1 cellular context compared by ENCODE assay signal in the genomic region with DNA sequence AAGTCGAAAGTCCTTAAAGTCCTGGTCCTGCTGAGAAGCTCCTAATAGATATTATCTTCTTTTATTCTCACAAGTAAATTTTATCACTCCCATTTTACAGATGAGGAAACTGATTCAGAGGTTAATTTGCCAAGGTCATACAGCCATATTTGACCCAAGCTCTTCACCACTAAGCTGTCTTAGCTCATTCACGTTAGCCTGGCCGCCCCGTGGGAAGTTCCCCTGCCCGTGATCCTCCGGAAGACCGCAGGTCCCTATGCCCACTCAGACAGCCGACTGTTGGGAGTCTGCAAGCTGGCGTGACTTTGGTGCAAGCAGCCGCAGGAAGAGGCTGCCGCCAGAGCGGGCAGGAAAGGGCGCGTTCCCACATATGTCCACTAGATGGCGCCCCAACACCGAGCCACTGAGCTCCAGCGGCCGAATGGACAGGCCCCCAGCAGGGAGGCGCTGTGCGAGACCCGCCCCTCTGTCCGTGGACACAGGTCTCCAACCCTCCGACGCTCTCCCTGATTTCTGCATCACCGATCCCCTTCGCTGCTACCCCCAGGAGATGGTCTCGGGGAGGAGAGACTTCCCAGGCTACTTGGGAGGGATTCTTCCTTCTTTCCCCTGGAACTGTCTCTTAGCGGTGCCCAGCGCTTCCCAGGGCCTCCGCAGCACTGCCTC.
TF ChIP-seq lines count a peak whose summit lies in the region.

No MANE protein-coding gene starts in this region.

TF ChIP-seq in WTC11, 78 proteins besides CTCF, POLR2A, EP300 and RAD21 (continued from another document):
- TF ChIP-seq, protein P1, sequence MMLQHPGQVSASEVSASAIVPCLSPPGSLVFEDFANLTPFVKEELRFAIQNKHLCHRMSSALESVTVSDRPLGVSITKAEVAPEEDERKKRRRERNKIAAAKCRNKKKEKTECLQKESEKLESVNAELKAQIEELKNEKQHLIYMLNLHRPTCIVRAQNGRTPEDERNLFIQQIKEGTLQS (CRISPR knock-in tag; conservative IDR thresholded peaks at IDR 0.05) = no peak
- TF ChIP-seq IRF2 (CRISPR knock-in tag; IDR thresholded peaks at IDR 0.05; ENCODE audit: borderline replicate concordance, low read depth) (no peak), ZNF138 (CRISPR knock-in tag; conservative IDR thresholded peaks at IDR 0.05) (no peak), OVOL2 (CRISPR knock-in tag; IDR thresholded peaks at IDR 0.05; ENCODE audit: borderline replicate concordance) (no peak), FOXK1 (CRISPR knock-in tag; IDR thresholded peaks at IDR 0.05) (no peak), MYBL2 (CRISPR knock-in tag; IDR thresholded peaks at IDR 0.05) (no peak), ZNF121 (CRISPR knock-in tag; IDR thresholded peaks at IDR 0.05) (no peak), NFE2L1 (CRISPR knock-in tag; IDR thresholded peaks at IDR 0.05) (no peak), CREB1 (CRISPR knock-in tag; IDR thresholded peaks at IDR 0.05) (0 out of 2 replicates have a peak, but pooled peaks have one; percentile 33), SP1 (CRISPR knock-in tag; conservative IDR thresholded peaks at IDR 0.05) (no peak; the same call in 1 of the 2 replicates)
- TF ChIP-seq, protein P2, sequence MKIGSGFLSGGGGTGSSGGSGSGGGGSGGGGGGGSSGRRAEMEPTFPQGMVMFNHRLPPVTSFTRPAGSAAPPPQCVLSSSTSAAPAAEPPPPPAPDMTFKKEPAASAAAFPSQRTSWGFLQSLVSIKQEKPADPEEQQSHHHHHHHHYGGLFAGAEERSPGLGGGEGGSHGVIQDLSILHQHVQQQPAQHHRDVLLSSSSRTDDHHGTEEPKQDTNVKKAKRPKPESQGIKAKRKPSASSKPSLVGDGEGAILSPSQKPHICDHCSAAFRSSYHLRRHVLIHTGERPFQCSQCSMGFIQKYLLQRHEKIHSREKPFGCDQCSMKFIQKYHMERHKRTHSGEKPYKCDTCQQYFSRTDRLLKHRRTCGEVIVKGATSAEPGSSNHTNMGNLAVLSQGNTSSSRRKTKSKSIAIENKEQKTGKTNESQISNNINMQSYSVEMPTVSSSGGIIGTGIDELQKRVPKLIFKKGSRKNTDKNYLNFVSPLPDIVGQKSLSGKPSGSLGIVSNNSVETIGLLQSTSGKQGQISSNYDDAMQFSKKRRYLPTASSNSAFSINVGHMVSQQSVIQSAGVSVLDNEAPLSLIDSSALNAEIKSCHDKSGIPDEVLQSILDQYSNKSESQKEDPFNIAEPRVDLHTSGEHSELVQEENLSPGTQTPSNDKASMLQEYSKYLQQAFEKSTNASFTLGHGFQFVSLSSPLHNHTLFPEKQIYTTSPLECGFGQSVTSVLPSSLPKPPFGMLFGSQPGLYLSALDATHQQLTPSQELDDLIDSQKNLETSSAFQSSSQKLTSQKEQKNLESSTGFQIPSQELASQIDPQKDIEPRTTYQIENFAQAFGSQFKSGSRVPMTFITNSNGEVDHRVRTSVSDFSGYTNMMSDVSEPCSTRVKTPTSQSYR (CRISPR knock-in tag; IDR thresholded peaks at IDR 0.05) = 0 out of 2 replicates have a peak, but pooled peaks have one; percentile 70
- TF ChIP-seq, protein P3, sequence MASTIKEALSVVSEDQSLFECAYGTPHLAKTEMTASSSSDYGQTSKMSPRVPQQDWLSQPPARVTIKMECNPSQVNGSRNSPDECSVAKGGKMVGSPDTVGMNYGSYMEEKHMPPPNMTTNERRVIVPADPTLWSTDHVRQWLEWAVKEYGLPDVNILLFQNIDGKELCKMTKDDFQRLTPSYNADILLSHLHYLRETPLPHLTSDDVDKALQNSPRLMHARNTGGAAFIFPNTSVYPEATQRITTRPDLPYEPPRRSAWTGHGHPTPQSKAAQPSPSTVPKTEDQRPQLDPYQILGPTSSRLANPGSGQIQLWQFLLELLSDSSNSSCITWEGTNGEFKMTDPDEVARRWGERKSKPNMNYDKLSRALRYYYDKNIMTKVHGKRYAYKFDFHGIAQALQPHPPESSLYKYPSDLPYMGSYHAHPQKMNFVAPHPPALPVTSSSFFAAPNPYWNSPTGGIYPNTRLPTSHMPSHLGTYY (CRISPR knock-in tag; IDR thresholded peaks at IDR 0.05) = no peak
- TF ChIP-seq, protein P4, sequence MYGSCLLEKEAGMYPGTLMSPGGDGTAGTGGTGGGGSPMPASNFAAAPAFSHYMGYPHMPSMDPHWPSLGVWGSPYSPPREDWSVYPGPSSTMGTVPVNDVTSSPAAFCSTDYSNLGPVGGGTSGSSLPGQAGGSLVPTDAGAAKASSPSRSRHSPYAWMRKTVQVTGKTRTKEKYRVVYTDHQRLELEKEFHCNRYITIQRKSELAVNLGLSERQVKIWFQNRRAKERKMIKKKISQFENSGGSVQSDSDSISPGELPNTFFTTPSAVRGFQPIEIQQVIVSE (CRISPR knock-in tag; IDR thresholded peaks at IDR 0.05; ENCODE audit: borderline replicate concordance) = no peak
- TF ChIP-seq, protein P5, sequence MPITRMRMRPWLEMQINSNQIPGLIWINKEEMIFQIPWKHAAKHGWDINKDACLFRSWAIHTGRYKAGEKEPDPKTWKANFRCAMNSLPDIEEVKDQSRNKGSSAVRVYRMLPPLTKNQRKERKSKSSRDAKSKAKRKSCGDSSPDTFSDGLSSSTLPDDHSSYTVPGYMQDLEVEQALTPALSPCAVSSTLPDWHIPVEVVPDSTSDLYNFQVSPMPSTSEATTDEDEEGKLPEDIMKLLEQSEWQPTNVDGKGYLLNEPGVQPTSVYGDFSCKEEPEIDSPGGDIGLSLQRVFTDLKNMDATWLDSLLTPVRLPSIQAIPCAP (CRISPR knock-in tag; IDR thresholded peaks at IDR 0.05) = no peak
- TF ChIP-seq, protein P6, sequence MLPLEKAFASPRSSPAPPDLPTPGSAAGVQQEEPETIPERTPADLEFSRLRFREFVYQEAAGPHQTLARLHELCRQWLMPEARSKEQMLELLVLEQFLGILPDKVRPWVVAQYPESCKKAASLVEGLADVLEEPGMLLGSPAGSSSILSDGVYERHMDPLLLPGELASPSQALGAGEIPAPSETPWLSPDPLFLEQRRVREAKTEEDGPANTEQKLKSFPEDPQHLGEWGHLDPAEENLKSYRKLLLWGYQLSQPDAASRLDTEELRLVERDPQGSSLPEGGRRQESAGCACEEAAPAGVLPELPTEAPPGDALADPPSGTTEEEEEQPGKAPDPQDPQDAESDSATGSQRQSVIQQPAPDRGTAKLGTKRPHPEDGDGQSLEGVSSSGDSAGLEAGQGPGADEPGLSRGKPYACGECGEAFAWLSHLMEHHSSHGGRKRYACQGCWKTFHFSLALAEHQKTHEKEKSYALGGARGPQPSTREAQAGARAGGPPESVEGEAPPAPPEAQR (CRISPR knock-in tag; IDR thresholded peaks at IDR 0.05) = no peak
- TF ChIP-seq, protein P7, sequence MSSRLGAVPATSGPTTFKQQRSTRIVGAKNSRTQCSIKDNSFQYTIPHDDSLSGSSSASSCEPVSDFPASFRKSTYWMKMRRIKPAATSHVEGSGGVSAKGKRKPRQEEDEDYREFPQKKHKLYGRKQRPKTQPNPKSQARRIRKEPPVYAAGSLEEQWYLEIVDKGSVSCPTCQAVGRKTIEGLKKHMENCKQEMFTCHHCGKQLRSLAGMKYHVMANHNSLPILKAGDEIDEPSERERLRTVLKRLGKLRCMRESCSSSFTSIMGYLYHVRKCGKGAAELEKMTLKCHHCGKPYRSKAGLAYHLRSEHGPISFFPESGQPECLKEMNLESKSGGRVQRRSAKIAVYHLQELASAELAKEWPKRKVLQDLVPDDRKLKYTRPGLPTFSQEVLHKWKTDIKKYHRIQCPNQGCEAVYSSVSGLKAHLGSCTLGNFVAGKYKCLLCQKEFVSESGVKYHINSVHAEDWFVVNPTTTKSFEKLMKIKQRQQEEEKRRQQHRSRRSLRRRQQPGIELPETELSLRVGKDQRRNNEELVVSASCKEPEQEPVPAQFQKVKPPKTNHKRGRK (CRISPR knock-in tag; IDR thresholded peaks at IDR 0.05; ENCODE audit: borderline replicate concordance) = no peak
